1 cellular context compared by ENCODE assay signal in the genomic region with DNA sequence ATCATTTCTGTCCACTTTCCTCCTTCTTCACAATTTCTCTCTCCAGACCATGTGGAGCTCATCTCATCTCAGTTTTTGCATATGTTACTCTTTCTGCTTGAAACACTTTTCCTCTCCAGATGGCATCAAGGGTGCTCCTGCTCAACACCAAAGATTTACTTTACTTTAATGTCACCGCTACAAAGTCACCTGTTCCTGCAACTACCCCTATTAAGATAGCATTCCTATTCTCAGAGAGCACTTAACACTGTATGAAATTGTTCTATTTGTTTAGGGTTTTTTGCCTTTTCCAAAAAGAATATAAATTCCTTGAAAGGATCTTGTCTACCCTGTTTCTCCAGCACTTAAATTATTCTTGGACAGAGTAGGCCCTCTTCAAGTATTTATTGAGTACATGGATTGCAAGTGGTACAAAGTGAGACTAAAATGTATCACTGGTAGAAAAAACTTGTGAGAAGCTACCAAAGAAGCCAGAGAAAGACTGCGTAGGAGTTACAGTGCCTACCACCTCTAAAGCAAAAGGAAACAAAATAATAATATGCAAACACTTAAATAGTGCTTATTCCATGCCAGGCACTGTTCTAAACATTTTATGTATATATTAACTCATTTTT.
TF ChIP-seq lines count a peak whose summit lies in the region.

No MANE protein-coding gene starts in this region.

TF ChIP-seq in SK-N-SH treated with all-trans-retinoic acid at 6 μM for 48 hours, 23 proteins besides CTCF, POLR2A, EP300 and RAD21 (continued from another document):
- TF ChIP-seq, protein P1, sequence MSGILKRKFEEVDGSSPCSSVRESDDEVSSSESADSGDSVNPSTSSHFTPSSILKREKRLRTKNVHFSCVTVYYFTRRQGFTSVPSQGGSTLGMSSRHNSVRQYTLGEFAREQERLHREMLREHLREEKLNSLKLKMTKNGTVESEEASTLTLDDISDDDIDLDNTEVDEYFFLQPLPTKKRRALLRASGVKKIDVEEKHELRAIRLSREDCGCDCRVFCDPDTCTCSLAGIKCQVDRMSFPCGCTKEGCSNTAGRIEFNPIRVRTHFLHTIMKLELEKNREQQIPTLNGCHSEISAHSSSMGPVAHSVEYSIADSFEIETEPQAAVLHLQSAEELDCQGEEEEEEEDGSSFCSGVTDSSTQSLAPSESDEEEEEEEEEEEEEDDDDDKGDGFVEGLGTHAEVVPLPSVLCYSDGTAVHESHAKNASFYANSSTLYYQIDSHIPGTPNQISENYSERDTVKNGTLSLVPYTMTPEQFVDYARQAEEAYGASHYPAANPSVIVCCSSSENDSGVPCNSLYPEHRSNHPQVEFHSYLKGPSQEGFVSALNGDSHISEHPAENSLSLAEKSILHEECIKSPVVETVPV (CRISPR knock-in tag; IDR thresholded peaks at IDR 0.05), result no peak
